Comparison of ENCODE assay signal across 20 cellular contexts in the genomic region with DNA sequence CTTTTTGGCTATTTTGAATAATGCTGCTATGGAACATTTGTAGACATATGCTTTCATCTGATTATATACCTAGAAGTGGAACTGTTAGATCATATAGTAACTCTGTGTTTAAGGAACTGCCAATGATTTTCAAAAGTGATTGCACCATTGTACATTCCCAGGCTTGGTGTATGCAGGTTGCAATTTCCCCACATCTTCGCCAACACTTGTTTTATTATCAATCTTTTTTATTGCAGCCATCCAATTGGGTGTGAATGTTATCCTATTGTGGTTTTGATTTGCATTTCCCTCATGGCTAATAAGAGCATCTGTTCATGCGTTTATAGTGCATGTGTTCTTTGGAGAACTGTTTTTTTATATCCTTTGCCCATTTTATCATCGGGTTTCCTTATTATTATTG.
A peak's percentile ranks its signal among the peaks of the same experiment; 100 is the strongest.
DNase-seq lines count a peak whose midpoint lies in the region; ATAC-seq, FAIRE-seq and TF ChIP-seq lines count a peak whose summit lies in the region.
"Had no signal": no experiment of that assay in that cellular context is flagged by ENCODE, and none has a peak within 500 bp of the region (broad histone marks: within the 10 kb centered on the region; RNA-seq: fewer than 3 reads in every experiment).

No MANE protein-coding gene starts in this region.

- no peak for TF ChIP-seq EP300 in K562 (IDR thresholded peaks at IDR 0.05; ENCODE audit: low read length)

- H2BK12ac ChIP-seq in trophoblast cell (ENCODE audit: low read length) = no peak overlapping the region

- BruUV-seq in K562 (replicated peaks; lab: Mats Ljungman, UMichigan) = no TSS peak

- no peak overlapping the region for H3K14ac ChIP-seq in trophoblast cell (ENCODE audit: low read length)

- no peak overlapping the region for H2BK5ac ChIP-seq in trophoblast cell (ENCODE audit: low read depth, low read length, poor library complexity)

- no peaks in the 10 kb centered on the region for H4K20me1 ChIP-seq in K562 (replicated peaks; ENCODE audit: control insufficient read depth, insufficient read depth, low read length)
- H4K20me1 ChIP-seq: BLaER1 treated with 17β-estradiol and CSF1 and Interleukin-3, amounts not matched to agents 10 nM and 100 nM had no signal

- TF ChIP-seq RAD21 in K562 (CRISPR knock-in tag; conservative IDR thresholded peaks at IDR 0.05 in 1 of 2, IDR thresholded peaks at IDR 0.05 in 1 of 2) = no peak

- H3K27me3 ChIP-seq in K562 (ENCODE audit: control insufficient read depth in 2 of 2, insufficient read depth in 2 of 2, low read length in 2 of 2) = peaks cover 0 to 5% of the 10 kb centered on the region in 2 experiments; a peak in 3 of 5 replicates
- no peaks in the 10 kb centered on the region for H3K27me3 ChIP-seq in colonic mucosa
- no peaks in the 10 kb centered on the region for H3K27me3 ChIP-seq in trophoblast cell (ENCODE audit: insufficient read depth, low read length)
- H3K27me3 ChIP-seq: BLaER1 treated with 17β-estradiol and CSF1 and Interleukin-3, amounts not matched to agents 10 nM and 100 nM had no signal

- no peak overlapping the region for H2BK120ac ChIP-seq in trophoblast cell (ENCODE audit: insufficient read depth, low read length, poor library complexity)

- DNase-seq in K562 (ENCODE audit: extremely low read depth in 1 of 4, low spot score in 3 of 4) (no peak), colonic mucosa (no peak), mucosa of descending colon (peak in 1 of 3 donors; percentile 24), dedifferentiated amniotic fluid mesenchymal stem cell (ENCODE audit: extremely low spot score) (no peak), trophoblast cell (no peak), SKM-1 treated with dmso at 0.1 percent for 144 hours (lab: John Stamatoyannopoulos, UW; ENCODE audit: unreplicated experiment) (no peak)
- DNase-seq: AML-193; Caco-2; Calu3; CD4-positive, alpha-beta T cell; CD8-positive, alpha-beta T cell; DMS79 treated with DMSO at 0.1 percent for 48 hours; GF-D8 had no signal

- TF ChIP-seq CTCF in K562 (IDR thresholded peaks at IDR 0.05 in 2 of 3, conservative IDR thresholded peaks at IDR 0.05 in 1 of 3; ENCODE audit: insufficient read depth in 2 of 3, low read depth in 1 of 3, low read length in 3 of 3) (no peak), colonic mucosa (IDR thresholded peaks at IDR 0.05) (no peak), mucosa of descending colon (IDR thresholded peaks at IDR 0.05) (no peak)

- H3K4me3 ChIP-seq in K562 (no peak overlapping the region), colonic mucosa (no peak overlapping the region), mucosa of descending colon (no peak overlapping the region), trophoblast cell (ENCODE audit: low read depth, low read length) (no peak overlapping the region)
- H3K4me3 ChIP-seq: A549; BLaER1 treated with 17β-estradiol and CSF1 and Interleukin-3, amounts not matched to agents 10 nM and 100 nM had no signal

- 1% methylated on average over 3 of the region's 3 CpGs for WGBS in K562 (ENCODE audit: insufficient coverage, low coverage, missing lambda C conversion rate)
- no CpG with 5 or more reads among the region's 3 CpGs for WGBS in trophoblast cell (ENCODE audit: extremely low coverage, insufficient coverage, insufficient read length)

- H3K9me3 ChIP-seq in K562 (replicated peaks; ENCODE audit: control insufficient read depth, insufficient read depth, low read depth, low read length) = no peaks in the 10 kb centered on the region
- no peaks in the 10 kb centered on the region for H3K9me3 ChIP-seq in colonic mucosa
- H3K9me3 ChIP-seq in mucosa of descending colon = no peaks in the 10 kb centered on the region
- no peaks in the 10 kb centered on the region for H3K9me3 ChIP-seq in trophoblast cell (ENCODE audit: insufficient read depth, low read depth, low read length)
- H3K9me3 ChIP-seq: A549; BLaER1 treated with 17β-estradiol and CSF1 and Interleukin-3, amounts not matched to agents 10 nM and 100 nM; Caco-2 had no signal

- H2AFZ ChIP-seq in K562 (ENCODE audit: low read depth, low read length) (no peak overlapping the region), trophoblast cell (ENCODE audit: insufficient read depth, low read length, poor library complexity) (no peak overlapping the region)

- H3K4me1 ChIP-seq in K562 (replicated peaks in 1 of 2; ENCODE audit: control insufficient read depth in 2 of 2, insufficient read depth in 2 of 2, low read length in 2 of 2) (no peaks in the 10 kb centered on the region), colonic mucosa (peaks cover 8% of the 10 kb centered on the region), mucosa of descending colon (ENCODE audit: low read depth) (peaks cover 26% of the 10 kb centered on the region), trophoblast cell (ENCODE audit: control insufficient read depth in 1 of 2, insufficient read depth in 2 of 2, low read length in 2 of 2) (no peaks in the 10 kb centered on the region)

- H3K4me2 ChIP-seq in K562 (ENCODE audit: insufficient read depth, low read length) (no peak overlapping the region), trophoblast cell (ENCODE audit: low read length) (no peak overlapping the region)
- H3K4me2 ChIP-seq: A549; BLaER1 treated with 17β-estradiol and CSF1 and Interleukin-3, amounts not matched to agents 10 nM and 100 nM had no signal

- no peak overlapping the region for H4K8ac ChIP-seq in trophoblast cell (ENCODE audit: low read depth, low read length)

- no peaks in the 10 kb centered on the region for H3K36me3 ChIP-seq in K562 (ENCODE audit: control insufficient read depth, insufficient read depth, low read length)
- no peaks in the 10 kb centered on the region for H3K36me3 ChIP-seq in colonic mucosa
- no peaks in the 10 kb centered on the region for H3K36me3 ChIP-seq in mucosa of descending colon (ENCODE audit: low read depth)
- no peaks in the 10 kb centered on the region for H3K36me3 ChIP-seq in trophoblast cell (ENCODE audit: control insufficient read depth in 1 of 2, insufficient read depth in 2 of 2, low read length in 2 of 2)
- H3K36me3 ChIP-seq: BLaER1 treated with 17β-estradiol and CSF1 and Interleukin-3, amounts not matched to agents 10 nM and 100 nM had no signal

- H3K79me2 ChIP-seq in K562 (ENCODE audit: control insufficient read depth, insufficient read depth, low read length) (no peaks in the 10 kb centered on the region), trophoblast cell (ENCODE audit: control insufficient read depth, insufficient read depth, low read length, poor library complexity) (no peaks in the 10 kb centered on the region)

- no peak overlapping the region for H3K23ac ChIP-seq in trophoblast cell (ENCODE audit: low read length)

- FAIRE-seq in K562 (lab: Jason Lieb, UNC) = no peak
- FAIRE-seq: A549, D721Med, G401.6, GM12891 had no signal

- intact Hi-C loops in K562 (cut with micrococcal nuclease) = no loop called here
- intact Hi-C loops in colonic mucosa (cut with DNase I) = no loop called here
- intact Hi-C loops in mucosa of descending colon (cut with DNase I, micrococcal nuclease) = no loop called here

- H4K91ac ChIP-seq in trophoblast cell (ENCODE audit: low read depth, low read length) = no peak overlapping the region

- H3K18ac ChIP-seq in trophoblast cell (ENCODE audit: low read length) = no peak overlapping the region

- no peaks in the 10 kb centered on the region for H3K9me1 ChIP-seq in K562 (ENCODE audit: control insufficient read depth, insufficient read depth, low read length)

- no peak for ATAC-seq in K562
- peak; percentile 61 for ATAC-seq in mucosa of descending colon
- ATAC-seq: A549; CD8-positive, alpha-beta T cell had no signal

- H3K9ac ChIP-seq in K562 (ENCODE audit: insufficient read depth in 1 of 2, low read depth in 2 of 2, low read length in 2 of 2) = no peak overlapping the region
- H3K9ac ChIP-seq in colonic mucosa (ENCODE audit: low read depth in 2 of 2, low read length in 2 of 2) = no peak overlapping the region
- H3K9ac ChIP-seq in trophoblast cell (ENCODE audit: low read length) = no peak overlapping the region
- H3K9ac ChIP-seq: BLaER1 treated with 17β-estradiol and CSF1 and Interleukin-3, amounts not matched to agents 10 nM and 100 nM had no signal

- no peak for TF ChIP-seq POLR2A in K562 (conservative IDR thresholded peaks at IDR 0.05)

- POLR2A ChIA-PET in K562 (lab: Yijun Ruan, JAX) = no interaction called here

- H3K27ac ChIP-seq in K562 (ENCODE audit: extremely low read depth, low read depth, low read length) (no peak overlapping the region), colonic mucosa (peak overlapping the region; percentile 80), trophoblast cell (ENCODE audit: low read depth, low read length) (no peak overlapping the region)
- H3K27ac ChIP-seq: 22Rv1; A549; BLaER1 treated with 17β-estradiol and CSF1 and Interleukin-3, amounts not matched to agents 10 nM and 100 nM; C4-2B had no signal

- H2AK5ac ChIP-seq in trophoblast cell (ENCODE audit: low read length) = no peak overlapping the region

- H3K79me1 ChIP-seq in trophoblast cell (ENCODE audit: low read length) = no peaks in the 10 kb centered on the region

- H4K12ac ChIP-seq in trophoblast cell (ENCODE audit: low read depth, low read length) = no peak overlapping the region

- CTCF ChIA-PET in K562 (lab: Yijun Ruan, JAX; ENCODE audit: low intra/inter-chr PET ratio) = no interaction called here

- in situ Hi-C loops in K562 (cut with MboI) = no loop called here

- H3K4ac ChIP-seq in trophoblast cell (ENCODE audit: low read depth, low read length) = no peak overlapping the region

TF ChIP-seq in K562, 482 proteins besides CTCF, POLR2A, EP300 and RAD21:
- no peak for TF ChIP-seq SAFB2 (IDR thresholded peaks at IDR 0.05; ENCODE audit: borderline replicate concordance, low read depth, low read length, severe bottlenecking)
- peak; percentile 45 for TF ChIP-seq RBM25 (IDR thresholded peaks at IDR 0.05; ENCODE audit: low read depth, low read length, severe bottlenecking)
TF ChIP-seq in K562: peak in this region for 1.
